In the genomic region with DNA sequence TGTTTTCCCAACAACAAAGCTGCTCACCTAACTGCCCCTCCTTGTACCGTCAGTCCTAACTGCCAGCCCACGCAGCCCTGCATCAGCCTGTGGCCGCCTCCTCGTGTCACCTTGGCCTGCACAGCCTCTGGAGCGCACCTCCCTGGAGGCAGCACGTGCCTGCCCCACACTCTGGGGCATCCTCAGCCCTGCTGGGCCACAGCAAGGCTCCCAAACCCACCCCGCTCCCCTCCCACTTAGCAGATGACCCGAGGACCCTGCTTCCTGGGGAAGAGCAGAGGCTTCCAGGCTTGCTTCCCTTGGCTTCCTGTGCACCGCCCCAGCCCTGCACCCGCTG, we compare ENCODE assay signal across 16 cellular contexts.
A peak's percentile ranks its signal among the peaks of the same experiment; 100 is the strongest.
DNase-seq lines count a peak whose midpoint lies in the region; ATAC-seq, FAIRE-seq and TF ChIP-seq lines count a peak whose summit lies in the region.
"Had no signal": no experiment of that assay in that cellular context is flagged by ENCODE, and none has a peak within 500 bp of the region (broad histone marks: within the 10 kb centered on the region; RNA-seq: fewer than 3 reads in every experiment).

No MANE protein-coding gene starts in this region.

- H3K4me3 Mint-ChIP-seq in T-helper 2 cell treated with Interferon-gamma antibody and Interleukin-4, amounts not matched to agents 5 μg/mL and 100 μg/mL, for 36 hours, result peak overlapping the region; percentile 61
- no peak overlapping the region for H3K4me3 Mint-ChIP-seq in activated CD8-positive, alpha-beta T cell treated with anti-CD3 and anti-CD28 coated beads for 36 hours
- H3K4me3 Mint-ChIP-seq in naive B cell, result peak overlapping the region in 3 of 8 donors; percentile 28 to 86 (median 61)

- H3K36me3 Mint-ChIP-seq in T-helper 2 cell treated with Interferon-gamma antibody and Interleukin-4, amounts not matched to agents 5 μg/mL and 100 μg/mL, for 36 hours (ENCODE audit: low read depth), result peaks cover 2% of the 10 kb centered on the region
- H3K36me3 Mint-ChIP-seq in activated CD8-positive, alpha-beta T cell treated with anti-CD3 and anti-CD28 coated beads for 36 hours (ENCODE audit: low read depth), result no peaks in the 10 kb centered on the region
- H3K36me3 Mint-ChIP-seq in naive B cell, result peaks cover 8% of the 10 kb centered on the region in 2 donors

- intact Hi-C loops in activated CD8-positive, alpha-beta T cell treated with anti-CD3 and anti-CD28 coated beads for 36 hours (cut with micrococcal nuclease), result no loop called here

- peak overlapping the region; percentile 82 for H3K27ac Mint-ChIP-seq in T-helper 2 cell treated with Interferon-gamma antibody and Interleukin-4, amounts not matched to agents 5 μg/mL and 100 μg/mL, for 36 hours
- H3K27ac Mint-ChIP-seq in activated CD8-positive, alpha-beta T cell treated with anti-CD3 and anti-CD28 coated beads for 36 hours, result peak overlapping the region; percentile 76
- peak overlapping the region in 2 of 6 donors; percentile 43 to 59 for H3K27ac Mint-ChIP-seq in naive B cell

- ATAC-seq in activated CD8-positive, alpha-beta T cell treated with anti-CD3 and anti-CD28 coated beads for 36 hours, result peak; percentile 45
- ATAC-seq in naive B cell (ENCODE audit: low read depth in 2 of 2) (peak; percentile 13 to 21), GM19467 (IDR thresholded peaks at IDR 0.05; ENCODE audit: unreplicated experiment) (no peak)
- ATAC-seq: pancreas had no signal

- TF ChIP-seq CTCF in activated CD8-positive, alpha-beta T cell treated with anti-CD3 and anti-CD28 coated beads for 36 hours (IDR thresholded peaks at IDR 0.05), result no peak

- CTCF ChIA-PET in activated CD8-positive, alpha-beta T cell treated with anti-CD3 and anti-CD28 coated beads for 36 hours (lab: Charles Lee), result interaction anchor here (1.2 to 1.3 kb wide), 2 partner anchors 29 to 115 kb away, joined by 3 to 4 read pairs; partner anchors contain the start of gene MGAT5B

- FAIRE-seq in GM12891 (lab: Jason Lieb, UNC), result peak; percentile 38
- FAIRE-seq: pancreas had no signal

- H3K27me3 Mint-ChIP-seq in T-helper 2 cell treated with Interferon-gamma antibody and Interleukin-4, amounts not matched to agents 5 μg/mL and 100 μg/mL, for 36 hours (ENCODE audit: low read depth), result peaks cover 4% of the 10 kb centered on the region
- H3K27me3 Mint-ChIP-seq in activated CD8-positive, alpha-beta T cell treated with anti-CD3 and anti-CD28 coated beads for 36 hours, result no peaks in the 10 kb centered on the region
- H3K27me3 Mint-ChIP-seq in naive B cell, result peaks cover 4 to 31% (median 9%) of the 10 kb centered on the region in 3 donors

- POLR2A ChIA-PET in activated CD8-positive, alpha-beta T cell treated with anti-CD3 and anti-CD28 coated beads for 36 hours (lab: Charles Lee), result interaction anchor here (1.4 kb wide), 1 partner anchor 9 kb away, joined by 3 read pairs; no protein-coding TSS in a partner anchor

- peaks cover 8% of the 10 kb centered on the region for H3K9me3 Mint-ChIP-seq in T-helper 2 cell treated with Interferon-gamma antibody and Interleukin-4, amounts not matched to agents 5 μg/mL and 100 μg/mL, for 36 hours
- peaks cover 9% of the 10 kb centered on the region for H3K9me3 Mint-ChIP-seq in activated CD8-positive, alpha-beta T cell treated with anti-CD3 and anti-CD28 coated beads for 36 hours
- H3K9me3 Mint-ChIP-seq in naive B cell, result peaks cover 4 to 14% (median 8%) of the 10 kb centered on the region in 7 donors

- TF ChIP-seq POLR2A in GM12891 (IDR thresholded peaks at IDR 0.05; ENCODE audit: low read depth, low read length) (no peak), erythroblast (IDR thresholded peaks at IDR 0.05; ENCODE audit: low read length) (no peak)

- H3K4me1 Mint-ChIP-seq in T-helper 2 cell treated with Interferon-gamma antibody and Interleukin-4, amounts not matched to agents 5 μg/mL and 100 μg/mL, for 36 hours (ENCODE audit: low read depth), result peaks cover 11% of the 10 kb centered on the region
- H3K4me1 Mint-ChIP-seq in activated CD8-positive, alpha-beta T cell treated with anti-CD3 and anti-CD28 coated beads for 36 hours (ENCODE audit: low read depth), result peaks cover 20% of the 10 kb centered on the region
- H3K4me1 Mint-ChIP-seq in naive B cell, result peaks cover 11 to 33% (median 23%) of the 10 kb centered on the region in 3 donors

- no peak for DNase-seq in T-helper 2 cell treated with Interferon-gamma antibody and Interleukin-4, amounts not matched to agents 5 μg/mL and 100 μg/mL, for 36 hours (ENCODE audit: low spot score)
- DNase-seq in T-helper 2 cell, result no peak
- DNase-seq in GM12891 (ENCODE audit: insufficient read length, low spot score), result no peak
- peak; percentile 22 for DNase-seq in activated CD8-positive, alpha-beta T cell treated with anti-CD3 and anti-CD28 coated beads for 36 hours
- DNase-seq in naive B cell, result no peak
- DNase-seq in COLO829 (ENCODE audit: low spot score), result no peak
- no peak for DNase-seq in erythroblast (lab: John Stamatoyannopoulos, UW)
- DNase-seq: KG1; kidney glomerular epithelial cell; NCI-H1105; pancreas; SHP77; stimulated activated CD4-positive, alpha-beta T cell treated with anti-CD3 and anti-CD28 coated beads, Interleukin-4, amount 100 ng/mL, for 1 hour; stimulated activated CD8-positive, alpha-beta memory T cell treated with anti-CD3 and anti-CD28 coated beads, Interleukin-4, amount 100 ng/mL, for 48 hours; thyroid gland had no signal

TF ChIP-seq in GM12891, 5 proteins besides CTCF, POLR2A, EP300 and RAD21:
- TF ChIP-seq PAX5 (IDR thresholded peaks at IDR 0.05; ENCODE audit: insufficient read depth, low read length, severe bottlenecking), result no peak
- TF ChIP-seq POLR2AphosphoS5 (IDR thresholded peaks at IDR 0.05; ENCODE audit: low read depth, low read length), result no peak
- no peak for TF ChIP-seq SPI1 (IDR thresholded peaks at IDR 0.05; ENCODE audit: low read depth, low read length)
- no peak for TF ChIP-seq TAF1 (IDR thresholded peaks at IDR 0.05; ENCODE audit: low read depth, low read length)
- no peak for TF ChIP-seq POU2F2 (IDR thresholded peaks at IDR 0.05; ENCODE audit: low read depth, low read length)
